25 cellular contexts compared by ENCODE assay signal in genomic region chr9:108400267-108400666, GRCh38.
DNase-seq lines count a peak whose midpoint lies in the region; ATAC-seq and TF ChIP-seq lines count a peak whose summit lies in the region.
"Had no signal": no experiment of that assay in that cellular context is flagged by ENCODE, and none has a peak within 500 bp of the region (broad histone marks: within the 10 kb centered on the region; RNA-seq: fewer than 3 reads in every experiment).

No MANE protein-coding gene starts in this region.

- peaks cover 5% of the 10 kb centered on the region for H3K9me3 Mint-ChIP-seq in osteocyte (ENCODE audit: unreplicated experiment)
- H3K9me3 Mint-ChIP-seq: activated CD8-positive, alpha-beta T cell treated with anti-CD3 and anti-CD28 coated beads for 36 hours; activated T-helper 2 cell treated with anti-CD3 and anti-CD28 coated beads, Interferon-gamma antibody, Interleukin-2, Interleukin-4, amounts not matched to agents 10 μg/mL and 5 μg/mL and 100 μg/mL, durations not matched to agents 14 hours and 24 hours and 36 hours had no signal

- peaks cover 12% of the 10 kb centered on the region for H3K4me1 Mint-ChIP-seq in osteocyte (ENCODE audit: unreplicated experiment)
- H3K4me1 Mint-ChIP-seq: nephron progenitor cell, T-helper 17 cell had no signal

- no peaks in the 10 kb centered on the region for H3K27me3 Mint-ChIP-seq in osteocyte (ENCODE audit: unreplicated experiment)
- H3K27me3 Mint-ChIP-seq: activated CD8-positive, alpha-beta T cell treated with anti-CD3 and anti-CD28 coated beads for 36 hours; T-helper 17 cell had no signal

- peaks cover 3% of the 10 kb centered on the region for H3K36me3 Mint-ChIP-seq in osteocyte (ENCODE audit: unreplicated experiment)

- H3K4me3 ChIP-seq in fibroblast of mammary gland (ENCODE audit: control insufficient read depth, low read depth, low read length), result no peak overlapping the region
- H3K4me3 ChIP-seq: lung, pancreas, SJSA1, tibial nerve had no signal

- H3K4me3 Mint-ChIP-seq in osteocyte (ENCODE audit: unreplicated experiment), result no peak overlapping the region
- H3K4me3 Mint-ChIP-seq: activated CD8-positive, alpha-beta T cell treated with anti-CD3 and anti-CD28 coated beads for 36 hours; nephron progenitor cell; T-helper 17 cell had no signal

- DNase-seq in EH (ENCODE audit: low read depth), result peak; percentile 12
- DNase-seq in SK-MEL-5 (ENCODE audit: low read depth, low spot score), result peak; percentile 6
- DNase-seq in fibroblast of mammary gland (ENCODE audit: low read depth), result no peak
- DNase-seq in osteocyte (ENCODE audit: extremely low spot score, unreplicated experiment), result no peak
- no peak for DNase-seq in RKO (ENCODE audit: low spot score)
- DNase-seq in GM19238 (ENCODE audit: insufficient read length, low spot score), result no peak
- DNase-seq: activated CD8-positive, alpha-beta T cell treated with anti-CD3 and anti-CD28 coated beads for 36 hours; anterior cingulate cortex; Calu3; central memory CD4-positive, alpha-beta T cell; dermis blood vessel endothelial cell; H7; NCI-H1105; NCI-H187 treated with DMSO at 0.1 percent for 48 hours; nephron progenitor cell; pancreas; right cardiac atrium; stimulated activated CD4-positive, alpha-beta T cell treated with anti-CD3 and anti-CD28 coated beads, Interleukin-2, amount 100 ng/mL, for 48 hours; T-helper 17 cell had no signal

- ATAC-seq in HG03095 (IDR thresholded peaks at IDR 0.05; ENCODE audit: unreplicated experiment), result no peak
- ATAC-seq: activated CD8-positive, alpha-beta T cell treated with anti-CD3 and anti-CD28 coated beads for 36 hours; activated naive CD4-positive, alpha-beta T cell treated with anti-CD3 and anti-CD28 coated beads, Interleukin-2, amount 50 U/mL, for 72 hours; pancreas; right cardiac atrium; T-helper 17 cell had no signal

- in situ Hi-C loops in SK-MEL-5 (cut with HindIII; ENCODE audit: low pct_unique_long_range_greater_than_20kb, low sequenced_read_pairs), result no loop called here

- H3K27ac Mint-ChIP-seq in osteocyte (ENCODE audit: unreplicated experiment), result no peak overlapping the region
- H3K27ac Mint-ChIP-seq: activated CD8-positive, alpha-beta T cell treated with anti-CD3 and anti-CD28 coated beads for 36 hours; activated naive CD4-positive, alpha-beta T cell treated with anti-CD3 and anti-CD28 coated beads, Interleukin-2, amount 50 U/mL, for 72 hours; activated T-helper 2 cell treated with anti-CD3 and anti-CD28 coated beads, Interferon-gamma antibody, Interleukin-2, Interleukin-4, amounts not matched to agents 10 μg/mL and 5 μg/mL and 100 μg/mL, durations not matched to agents 14 hours and 24 hours and 36 hours; nephron progenitor cell; T-helper 17 cell had no signal

- TF ChIP-seq CTCF in fibroblast of mammary gland (conservative IDR thresholded peaks at IDR 0.05; ENCODE audit: control insufficient read depth, insufficient read depth, low read depth, low read length) (peak; percentile 19), osteocyte (IDR thresholded peaks at IDR 0.05) (peak; percentile 22)

Comparison
In these comparisons a context has a peak if more than half of its experiments do, and no peak if none do; other contexts are left out.
1. DNase-seq: peak in EH (single experiment) and SK-MEL-5 (single experiment); none in fibroblast of mammary gland (single experiment), osteocyte (single experiment), RKO (single experiment) and GM19238 (single experiment).